Comparison of ENCODE assay signal across 18 cellular contexts in the genomic region with DNA sequence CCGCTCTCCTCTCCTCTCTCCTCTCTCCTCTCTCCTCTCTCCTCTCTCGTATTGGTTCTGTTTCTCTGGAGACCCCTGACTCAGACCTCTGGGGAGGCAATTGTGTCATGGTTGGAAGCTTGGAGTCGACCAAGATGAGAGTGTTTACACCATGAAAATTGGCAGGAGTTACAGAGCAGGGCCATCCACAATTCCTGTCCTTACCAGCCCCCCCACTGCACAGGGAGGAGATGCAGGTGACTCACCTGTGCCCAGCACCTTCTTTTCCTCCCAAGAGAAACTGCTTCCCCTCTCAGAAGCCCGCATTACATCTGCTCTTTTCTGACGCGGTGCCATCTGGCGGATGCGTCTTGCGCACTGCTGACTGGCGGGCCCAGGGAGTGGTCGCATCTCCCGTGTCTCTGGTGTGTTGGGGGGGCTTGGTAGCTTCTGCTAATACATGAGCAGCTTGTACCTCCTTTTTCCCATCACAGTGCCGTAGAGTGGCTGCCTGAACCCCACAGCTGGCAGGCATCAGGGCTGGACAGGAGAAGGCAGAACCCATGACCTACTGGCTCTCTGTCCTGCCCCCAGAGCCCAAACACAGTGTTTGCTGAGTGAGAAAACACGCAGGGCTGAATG. TPM values are rescaled to one million over a fixed set of nuclear protein-coding genes. Genes with fewer than 3 reads are reported as not detected.
A peak's percentile ranks its signal among the peaks of the same experiment; 100 is the strongest.
DNase-seq lines count a peak whose midpoint lies in the region; ATAC-seq and TF ChIP-seq lines count a peak whose summit lies in the region.
"Had no signal": no experiment of that assay in that cellular context is flagged by ENCODE, and none has a peak within 500 bp of the region (broad histone marks: within the 10 kb centered on the region; RNA-seq: fewer than 3 reads in every experiment).

No MANE protein-coding gene starts in this region.

- H3K9me2 ChIP-seq in PC-9 (ENCODE audit: insufficient read depth): no peaks in the 10 kb centered on the region

- CTCF ChIA-PET in PC-9 (lab: Charles Lee): interaction anchor here (0.5 kb wide), 1 partner anchor 41 kb away, joined by 8 read pairs; no protein-coding TSS in a partner anchor

- H3K4me1 ChIP-seq in PC-9 (replicated peaks; ENCODE audit: insufficient read depth) (peaks cover 46% of the 10 kb centered on the region), ovary (ENCODE audit: insufficient read depth) (peaks cover 5% of the 10 kb centered on the region)

- H3K4me2 ChIP-seq in PC-9: peak overlapping the region; percentile 65

- peaks cover 33% of the 10 kb centered on the region; the same call in 1 of the 2 replicates for H3F3A ChIP-seq in PC-9 (ENCODE audit: insufficient read depth, low read depth)

- no peaks in the 10 kb centered on the region for H4K20me1 ChIP-seq in PC-9 (ENCODE audit: insufficient read depth)

- H3K36me3 ChIP-seq in PC-9 (ENCODE audit: low read depth): no peaks in the 10 kb centered on the region
- H3K36me3 ChIP-seq in ovary: no peaks in the 10 kb centered on the region
- H3K36me3 ChIP-seq: SJCRH30 had no signal

- intact Hi-C loops in PC-9 (cut with micrococcal nuclease; ENCODE audit: unreplicated experiment) (loop anchor here (1.0 to 5.0 kb wide), 5 partner anchors 7 to 192 kb away; no protein-coding TSS in a partner anchor), ovary (cut with DNase I) (no loop called here), left colon (cut with DNase I, micrococcal nuclease) (loop anchor here in 1 of 2 donors (10.0 kb wide), 1 partner anchor 84 kb away; no protein-coding TSS in a partner anchor), left ventricle myocardium superior (cut with micrococcal nuclease) (no loop called here)

- H3K4me3 ChIP-seq in PC-9 (peak overlapping the region; percentile 31; the same call in 1 of the 2 replicates), ovary (no peak overlapping the region)
- H3K4me3 ChIP-seq: GM12878, SJCRH30 had no signal

- H3K27ac ChIP-seq in PC-9 (peak overlapping the region; percentile 98), ovary (no peak overlapping the region)
- H3K27ac ChIP-seq: SJCRH30 had no signal

- DNase-seq in D341Med (ENCODE audit: low spot score) (peak; percentile 26), PC-9 (peak; percentile 68 to 80), ovary (peak in 3 of 5 donors; percentile 29 to 69 (median 63)), left colon (no peak), HCEC 1CT (no peak), left ventricle myocardium superior (no peak)
- DNase-seq: C1 segment of cervical spinal cord, DMS 273 treated with DMSO at 0.1 percent for 48 hours, GDM1, KG1, NCI-H1436, NCI-H2029 treated with DMSO at 0.1 percent for 48 hours, NCI-H510A treated with DMSO at 0.1 percent for 48 hours, SJCRH30 had no signal

- no peak for TF ChIP-seq POLR2A in ovary (IDR thresholded peaks at IDR 0.05)

- ATAC-seq in esophagus mucosa (peak; percentile 7), left colon (no peak), left ventricle myocardium superior (no peak)
- ATAC-seq: GM12878 had no signal

- TF ChIP-seq CTCF in PC-9 (conservative IDR thresholded peaks at IDR 0.05) (no peak; the same call in 1 of the 2 replicates), ovary (IDR thresholded peaks at IDR 0.05) (no peak)

- POLR2A ChIA-PET in PC-9 (lab: Charles Lee; ENCODE audit: unreplicated experiment): interaction anchor here (0.5 to 0.6 kb wide), 3 partner anchors 9 to 76 kb away, joined by 3 to 14 read pairs (median 4); no protein-coding TSS in a partner anchor

- no peaks in the 10 kb centered on the region for H3K27me3 ChIP-seq in PC-9 (ENCODE audit: insufficient read depth, low read depth)
- no peaks in the 10 kb centered on the region for H3K27me3 ChIP-seq in ovary
- H3K27me3 ChIP-seq: SJCRH30 had no signal

- H3K9me3 ChIP-seq in PC-9 (ENCODE audit: insufficient read depth, low read depth) (no peaks in the 10 kb centered on the region), ovary (no peaks in the 10 kb centered on the region)
- H3K9me3 ChIP-seq: SJCRH30 had no signal

- WGBS in ovary, 3 donors: 68 to 78% (median 69%) methylated on average over 14 of the region's 14 CpGs

- BruUV-seq in PC-9 (replicated peaks; lab: Mats Ljungman, UMichigan): no TSS peak

- no peaks in the 10 kb centered on the region for H3K79me2 ChIP-seq in PC-9 (ENCODE audit: low read depth)

- H2AFZ ChIP-seq in PC-9: peak overlapping the region; percentile 51; the same call in 1 of the 2 replicates

- TF ChIP-seq EP300 in ovary (IDR thresholded peaks at IDR 0.05): no peak

RNA-seq across cellular contexts. Expression of a gene that starts 31.4 kb away (rescaled TPM):
- total RNA-seq in PC-9 (2021) (56.6 and 68.2 TPM in 2 replicates), esophagus mucosa (6.4 TPM), ovary (10 to 100 TPM in 1 of 7 donors, 1 to 10 TPM in 6; 1.0 to 14.7 (median 6.5) TPM), left colon (under 1 TPM in 1 of 2 donors, not detected in 1; 0.14 TPM), left ventricle myocardium superior (not detected)
- polyA plus RNA-seq in ovary: 1 to 10 TPM; 1.6 to 5.4 TPM
- total RNA-seq: A673, GM12878, RPMI7951 had no signal

RNA-seq across cellular contexts. Expression of a gene that starts 43.7 kb away (rescaled TPM):
- total RNA-seq in PC-9 (2021) (9.1 and 12.1 TPM in 2 replicates), esophagus mucosa (0.80 TPM), ovary (100 to 1,000 TPM in 4 of 7 donors, 10 to 100 TPM in 3; 55.9 to 212 (median 129) TPM), left colon (1 to 10 TPM; 1.0 to 2.9 TPM), left ventricle myocardium superior (1.2 TPM)
- polyA plus RNA-seq in ovary: 100 to 1,000 TPM in 1 of 2 donors, 10 to 100 TPM in 1; 51.0 to 170 TPM
- total RNA-seq: GM12878 had no signal
- polyA plus RNA-seq: GM12878 had no signal

Comparison
In these comparisons a context has a peak if more than half of its experiments do, and no peak if none do; other contexts are left out.
1. DNase-seq: peak in D341Med (single experiment), PC-9 (2 of 2) and ovary (3 of 5); none in left colon (0 of 2), HCEC 1CT (single experiment) and left ventricle myocardium superior (single experiment).